In the genomic region with DNA sequence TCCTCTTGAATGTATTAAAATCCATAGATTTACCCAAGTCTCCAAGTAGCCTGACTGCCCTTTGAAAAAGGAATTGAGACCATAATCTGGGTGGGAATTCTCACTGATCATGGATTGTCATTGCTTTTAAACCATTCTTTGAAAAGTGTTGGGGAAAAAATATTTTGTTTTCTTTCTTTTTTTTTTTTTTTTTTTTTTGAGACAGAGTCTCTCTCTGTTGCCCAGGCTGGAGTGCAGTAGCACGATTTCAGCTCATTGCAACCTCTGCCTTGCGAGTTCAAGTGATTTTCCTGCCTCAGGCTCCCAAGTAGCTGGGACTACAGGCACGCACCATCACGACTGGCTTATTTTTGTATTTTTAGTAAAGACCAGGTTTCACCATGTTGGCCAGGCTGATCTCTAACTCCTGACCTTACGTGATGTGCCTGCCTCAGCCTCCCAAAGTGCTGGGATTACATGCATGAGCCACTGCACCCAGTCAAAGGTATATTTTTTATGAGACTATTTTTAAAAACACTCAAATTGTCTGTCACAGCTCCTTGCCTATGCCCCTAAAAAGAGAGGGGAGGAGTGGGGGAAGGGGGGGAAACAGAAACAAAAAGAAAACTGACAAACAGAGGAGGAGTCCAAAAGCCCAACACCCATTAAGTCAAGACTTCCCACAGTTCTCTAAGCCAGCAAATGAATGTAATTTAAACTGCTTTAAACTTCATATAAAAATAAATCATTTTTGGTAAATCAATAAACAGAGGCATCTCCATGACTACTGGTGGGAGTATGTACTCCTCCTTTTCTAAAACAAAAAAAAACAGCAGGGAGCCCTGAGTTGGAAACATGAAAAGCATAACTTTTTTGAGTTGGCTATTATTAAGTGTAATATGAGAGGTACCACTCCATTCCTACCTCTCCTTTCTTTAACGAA, we compare ENCODE assay signal across 1 cellular context.
TF ChIP-seq lines count a peak whose summit lies in the region.

No MANE protein-coding gene starts in this region.

TF ChIP-seq in K562, 482 proteins besides CTCF, POLR2A, EP300 and RAD21 (continues in another document):
- no peak for TF ChIP-seq HNRNPH1 (optimal IDR thresholded peaks at IDR 0.05; ENCODE audit: low read depth, low read length)
- TF ChIP-seq E2F3 (CRISPR knock-in tag; IDR thresholded peaks at IDR 0.05) = no peak
- TF ChIP-seq, protein P1, sequence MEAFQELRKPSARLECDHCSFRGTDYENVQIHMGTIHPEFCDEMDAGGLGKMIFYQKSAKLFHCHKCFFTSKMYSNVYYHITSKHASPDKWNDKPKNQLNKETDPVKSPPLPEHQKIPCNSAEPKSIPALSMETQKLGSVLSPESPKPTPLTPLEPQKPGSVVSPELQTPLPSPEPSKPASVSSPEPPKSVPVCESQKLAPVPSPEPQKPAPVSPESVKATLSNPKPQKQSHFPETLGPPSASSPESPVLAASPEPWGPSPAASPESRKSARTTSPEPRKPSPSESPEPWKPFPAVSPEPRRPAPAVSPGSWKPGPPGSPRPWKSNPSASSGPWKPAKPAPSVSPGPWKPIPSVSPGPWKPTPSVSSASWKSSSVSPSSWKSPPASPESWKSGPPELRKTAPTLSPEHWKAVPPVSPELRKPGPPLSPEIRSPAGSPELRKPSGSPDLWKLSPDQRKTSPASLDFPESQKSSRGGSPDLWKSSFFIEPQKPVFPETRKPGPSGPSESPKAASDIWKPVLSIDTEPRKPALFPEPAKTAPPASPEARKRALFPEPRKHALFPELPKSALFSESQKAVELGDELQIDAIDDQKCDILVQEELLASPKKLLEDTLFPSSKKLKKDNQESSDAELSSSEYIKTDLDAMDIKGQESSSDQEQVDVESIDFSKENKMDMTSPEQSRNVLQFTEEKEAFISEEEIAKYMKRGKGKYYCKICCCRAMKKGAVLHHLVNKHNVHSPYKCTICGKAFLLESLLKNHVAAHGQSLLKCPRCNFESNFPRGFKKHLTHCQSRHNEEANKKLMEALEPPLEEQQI (IDR thresholded peaks at IDR 0.05) = no peak
- TF ChIP-seq ZNF695 (CRISPR knock-in tag; IDR thresholded peaks at IDR 0.05) = no peak
- TF ChIP-seq ILK (tag; IDR thresholded peaks at IDR 0.05; ENCODE audit: borderline replicate concordance, low read depth) = no peak
- no peak for TF ChIP-seq ZNF764 (CRISPR knock-in tag; IDR thresholded peaks at IDR 0.05; ENCODE audit: low read depth)
- TF ChIP-seq HDGF (IDR thresholded peaks at IDR 0.05) = no peak
- TF ChIP-seq HLTF (IDR thresholded peaks at IDR 0.05) = peak; percentile 28; the same call in 1 of the 2 replicates
- TF ChIP-seq, protein P2, sequence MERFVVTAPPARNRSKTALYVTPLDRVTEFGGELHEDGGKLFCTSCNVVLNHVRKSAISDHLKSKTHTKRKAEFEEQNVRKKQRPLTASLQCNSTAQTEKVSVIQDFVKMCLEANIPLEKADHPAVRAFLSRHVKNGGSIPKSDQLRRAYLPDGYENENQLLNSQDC (CRISPR knock-in tag; IDR thresholded peaks at IDR 0.05) = peak; percentile 31; the same call in 1 of the 2 replicates
- TF ChIP-seq, protein P3, sequence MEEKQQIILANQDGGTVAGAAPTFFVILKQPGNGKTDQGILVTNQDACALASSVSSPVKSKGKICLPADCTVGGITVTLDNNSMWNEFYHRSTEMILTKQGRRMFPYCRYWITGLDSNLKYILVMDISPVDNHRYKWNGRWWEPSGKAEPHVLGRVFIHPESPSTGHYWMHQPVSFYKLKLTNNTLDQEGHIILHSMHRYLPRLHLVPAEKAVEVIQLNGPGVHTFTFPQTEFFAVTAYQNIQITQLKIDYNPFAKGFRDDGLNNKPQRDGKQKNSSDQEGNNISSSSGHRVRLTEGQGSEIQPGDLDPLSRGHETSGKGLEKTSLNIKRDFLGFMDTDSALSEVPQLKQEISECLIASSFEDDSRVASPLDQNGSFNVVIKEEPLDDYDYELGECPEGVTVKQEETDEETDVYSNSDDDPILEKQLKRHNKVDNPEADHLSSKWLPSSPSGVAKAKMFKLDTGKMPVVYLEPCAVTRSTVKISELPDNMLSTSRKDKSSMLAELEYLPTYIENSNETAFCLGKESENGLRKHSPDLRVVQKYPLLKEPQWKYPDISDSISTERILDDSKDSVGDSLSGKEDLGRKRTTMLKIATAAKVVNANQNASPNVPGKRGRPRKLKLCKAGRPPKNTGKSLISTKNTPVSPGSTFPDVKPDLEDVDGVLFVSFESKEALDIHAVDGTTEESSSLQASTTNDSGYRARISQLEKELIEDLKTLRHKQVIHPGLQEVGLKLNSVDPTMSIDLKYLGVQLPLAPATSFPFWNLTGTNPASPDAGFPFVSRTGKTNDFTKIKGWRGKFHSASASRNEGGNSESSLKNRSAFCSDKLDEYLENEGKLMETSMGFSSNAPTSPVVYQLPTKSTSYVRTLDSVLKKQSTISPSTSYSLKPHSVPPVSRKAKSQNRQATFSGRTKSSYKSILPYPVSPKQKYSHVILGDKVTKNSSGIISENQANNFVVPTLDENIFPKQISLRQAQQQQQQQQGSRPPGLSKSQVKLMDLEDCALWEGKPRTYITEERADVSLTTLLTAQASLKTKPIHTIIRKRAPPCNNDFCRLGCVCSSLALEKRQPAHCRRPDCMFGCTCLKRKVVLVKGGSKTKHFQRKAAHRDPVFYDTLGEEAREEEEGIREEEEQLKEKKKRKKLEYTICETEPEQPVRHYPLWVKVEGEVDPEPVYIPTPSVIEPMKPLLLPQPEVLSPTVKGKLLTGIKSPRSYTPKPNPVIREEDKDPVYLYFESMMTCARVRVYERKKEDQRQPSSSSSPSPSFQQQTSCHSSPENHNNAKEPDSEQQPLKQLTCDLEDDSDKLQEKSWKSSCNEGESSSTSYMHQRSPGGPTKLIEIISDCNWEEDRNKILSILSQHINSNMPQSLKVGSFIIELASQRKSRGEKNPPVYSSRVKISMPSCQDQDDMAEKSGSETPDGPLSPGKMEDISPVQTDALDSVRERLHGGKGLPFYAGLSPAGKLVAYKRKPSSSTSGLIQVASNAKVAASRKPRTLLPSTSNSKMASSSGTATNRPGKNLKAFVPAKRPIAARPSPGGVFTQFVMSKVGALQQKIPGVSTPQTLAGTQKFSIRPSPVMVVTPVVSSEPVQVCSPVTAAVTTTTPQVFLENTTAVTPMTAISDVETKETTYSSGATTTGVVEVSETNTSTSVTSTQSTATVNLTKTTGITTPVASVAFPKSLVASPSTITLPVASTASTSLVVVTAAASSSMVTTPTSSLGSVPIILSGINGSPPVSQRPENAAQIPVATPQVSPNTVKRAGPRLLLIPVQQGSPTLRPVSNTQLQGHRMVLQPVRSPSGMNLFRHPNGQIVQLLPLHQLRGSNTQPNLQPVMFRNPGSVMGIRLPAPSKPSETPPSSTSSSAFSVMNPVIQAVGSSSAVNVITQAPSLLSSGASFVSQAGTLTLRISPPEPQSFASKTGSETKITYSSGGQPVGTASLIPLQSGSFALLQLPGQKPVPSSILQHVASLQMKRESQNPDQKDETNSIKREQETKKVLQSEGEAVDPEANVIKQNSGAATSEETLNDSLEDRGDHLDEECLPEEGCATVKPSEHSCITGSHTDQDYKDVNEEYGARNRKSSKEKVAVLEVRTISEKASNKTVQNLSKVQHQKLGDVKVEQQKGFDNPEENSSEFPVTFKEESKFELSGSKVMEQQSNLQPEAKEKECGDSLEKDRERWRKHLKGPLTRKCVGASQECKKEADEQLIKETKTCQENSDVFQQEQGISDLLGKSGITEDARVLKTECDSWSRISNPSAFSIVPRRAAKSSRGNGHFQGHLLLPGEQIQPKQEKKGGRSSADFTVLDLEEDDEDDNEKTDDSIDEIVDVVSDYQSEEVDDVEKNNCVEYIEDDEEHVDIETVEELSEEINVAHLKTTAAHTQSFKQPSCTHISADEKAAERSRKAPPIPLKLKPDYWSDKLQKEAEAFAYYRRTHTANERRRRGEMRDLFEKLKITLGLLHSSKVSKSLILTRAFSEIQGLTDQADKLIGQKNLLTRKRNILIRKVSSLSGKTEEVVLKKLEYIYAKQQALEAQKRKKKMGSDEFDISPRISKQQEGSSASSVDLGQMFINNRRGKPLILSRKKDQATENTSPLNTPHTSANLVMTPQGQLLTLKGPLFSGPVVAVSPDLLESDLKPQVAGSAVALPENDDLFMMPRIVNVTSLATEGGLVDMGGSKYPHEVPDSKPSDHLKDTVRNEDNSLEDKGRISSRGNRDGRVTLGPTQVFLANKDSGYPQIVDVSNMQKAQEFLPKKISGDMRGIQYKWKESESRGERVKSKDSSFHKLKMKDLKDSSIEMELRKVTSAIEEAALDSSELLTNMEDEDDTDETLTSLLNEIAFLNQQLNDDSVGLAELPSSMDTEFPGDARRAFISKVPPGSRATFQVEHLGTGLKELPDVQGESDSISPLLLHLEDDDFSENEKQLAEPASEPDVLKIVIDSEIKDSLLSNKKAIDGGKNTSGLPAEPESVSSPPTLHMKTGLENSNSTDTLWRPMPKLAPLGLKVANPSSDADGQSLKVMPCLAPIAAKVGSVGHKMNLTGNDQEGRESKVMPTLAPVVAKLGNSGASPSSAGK (IDR thresholded peaks at IDR 0.05) = no peak
- TF ChIP-seq, protein P4, sequence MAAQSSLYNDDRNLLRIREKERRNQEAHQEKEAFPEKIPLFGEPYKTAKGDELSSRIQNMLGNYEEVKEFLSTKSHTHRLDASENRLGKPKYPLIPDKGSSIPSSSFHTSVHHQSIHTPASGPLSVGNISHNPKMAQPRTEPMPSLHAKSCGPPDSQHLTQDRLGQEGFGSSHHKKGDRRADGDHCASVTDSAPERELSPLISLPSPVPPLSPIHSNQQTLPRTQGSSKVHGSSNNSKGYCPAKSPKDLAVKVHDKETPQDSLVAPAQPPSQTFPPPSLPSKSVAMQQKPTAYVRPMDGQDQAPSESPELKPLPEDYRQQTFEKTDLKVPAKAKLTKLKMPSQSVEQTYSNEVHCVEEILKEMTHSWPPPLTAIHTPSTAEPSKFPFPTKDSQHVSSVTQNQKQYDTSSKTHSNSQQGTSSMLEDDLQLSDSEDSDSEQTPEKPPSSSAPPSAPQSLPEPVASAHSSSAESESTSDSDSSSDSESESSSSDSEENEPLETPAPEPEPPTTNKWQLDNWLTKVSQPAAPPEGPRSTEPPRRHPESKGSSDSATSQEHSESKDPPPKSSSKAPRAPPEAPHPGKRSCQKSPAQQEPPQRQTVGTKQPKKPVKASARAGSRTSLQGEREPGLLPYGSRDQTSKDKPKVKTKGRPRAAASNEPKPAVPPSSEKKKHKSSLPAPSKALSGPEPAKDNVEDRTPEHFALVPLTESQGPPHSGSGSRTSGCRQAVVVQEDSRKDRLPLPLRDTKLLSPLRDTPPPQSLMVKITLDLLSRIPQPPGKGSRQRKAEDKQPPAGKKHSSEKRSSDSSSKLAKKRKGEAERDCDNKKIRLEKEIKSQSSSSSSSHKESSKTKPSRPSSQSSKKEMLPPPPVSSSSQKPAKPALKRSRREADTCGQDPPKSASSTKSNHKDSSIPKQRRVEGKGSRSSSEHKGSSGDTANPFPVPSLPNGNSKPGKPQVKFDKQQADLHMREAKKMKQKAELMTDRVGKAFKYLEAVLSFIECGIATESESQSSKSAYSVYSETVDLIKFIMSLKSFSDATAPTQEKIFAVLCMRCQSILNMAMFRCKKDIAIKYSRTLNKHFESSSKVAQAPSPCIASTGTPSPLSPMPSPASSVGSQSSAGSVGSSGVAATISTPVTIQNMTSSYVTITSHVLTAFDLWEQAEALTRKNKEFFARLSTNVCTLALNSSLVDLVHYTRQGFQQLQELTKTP (IDR thresholded peaks at IDR 0.05; ENCODE audit: low read depth in 1 of 2, partially characterized antibody in 2 of 2) = peak in 1 of 2 experiments; percentile 31
- TF ChIP-seq NCOA2 (IDR thresholded peaks at IDR 0.05; ENCODE audit: partially characterized antibody in 2 of 2) = no peak
- TF ChIP-seq MAFG (tag; conservative IDR thresholded peaks at IDR 0.05) = no peak
- TF ChIP-seq, protein P5, sequence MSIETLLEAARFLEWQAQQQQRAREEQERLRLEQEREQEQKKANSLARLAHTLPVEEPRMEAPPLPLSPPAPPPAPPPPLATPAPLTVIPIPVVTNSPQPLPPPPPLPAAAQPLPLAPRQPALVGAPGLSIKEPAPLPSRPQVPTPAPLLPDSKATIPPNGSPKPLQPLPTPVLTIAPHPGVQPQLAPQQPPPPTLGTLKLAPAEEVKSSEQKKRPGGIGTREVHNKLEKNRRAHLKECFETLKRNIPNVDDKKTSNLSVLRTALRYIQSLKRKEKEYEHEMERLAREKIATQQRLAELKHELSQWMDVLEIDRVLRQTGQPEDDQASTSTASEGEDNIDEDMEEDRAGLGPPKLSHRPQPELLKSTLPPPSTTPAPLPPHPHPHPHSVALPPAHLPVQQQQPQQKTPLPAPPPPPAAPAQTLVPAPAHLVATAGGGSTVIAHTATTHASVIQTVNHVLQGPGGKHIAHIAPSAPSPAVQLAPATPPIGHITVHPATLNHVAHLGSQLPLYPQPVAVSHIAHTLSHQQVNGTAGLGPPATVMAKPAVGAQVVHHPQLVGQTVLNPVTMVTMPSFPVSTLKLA (conservative IDR thresholded peaks at IDR 0.05) = no peak
- TF ChIP-seq SIRT6 (IDR thresholded peaks at IDR 0.05; ENCODE audit: low read depth, low read length) = no peak
- no peak for TF ChIP-seq RB1 (IDR thresholded peaks at IDR 0.05; ENCODE audit: low read depth)
- TF ChIP-seq RAD51 (IDR thresholded peaks at IDR 0.05; ENCODE audit: borderline replicate concordance, low read depth) = no peak
- TF ChIP-seq POLR2AphosphoS5 (IDR thresholded peaks at IDR 0.05; ENCODE audit: control insufficient read depth, insufficient read depth, low read depth, low read length) = peak; percentile 74; the same call in 1 of the 2 replicates
- no peak for TF ChIP-seq ZNF41 (CRISPR knock-in tag; conservative IDR thresholded peaks at IDR 0.05)
- no peak for TF ChIP-seq SMARCB1 (IDR thresholded peaks at IDR 0.05; ENCODE audit: insufficient read length, low read depth)
- TF ChIP-seq SUPT5H (IDR thresholded peaks at IDR 0.05) = peak; percentile 9; the same call in 1 of the 2 replicates
- TF ChIP-seq, protein P6, sequence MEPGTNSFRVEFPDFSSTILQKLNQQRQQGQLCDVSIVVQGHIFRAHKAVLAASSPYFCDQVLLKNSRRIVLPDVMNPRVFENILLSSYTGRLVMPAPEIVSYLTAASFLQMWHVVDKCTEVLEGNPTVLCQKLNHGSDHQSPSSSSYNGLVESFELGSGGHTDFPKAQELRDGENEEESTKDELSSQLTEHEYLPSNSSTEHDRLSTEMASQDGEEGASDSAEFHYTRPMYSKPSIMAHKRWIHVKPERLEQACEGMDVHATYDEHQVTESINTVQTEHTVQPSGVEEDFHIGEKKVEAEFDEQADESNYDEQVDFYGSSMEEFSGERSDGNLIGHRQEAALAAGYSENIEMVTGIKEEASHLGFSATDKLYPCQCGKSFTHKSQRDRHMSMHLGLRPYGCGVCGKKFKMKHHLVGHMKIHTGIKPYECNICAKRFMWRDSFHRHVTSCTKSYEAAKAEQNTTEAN (CRISPR knock-in tag; IDR thresholded peaks at IDR 0.05) = no peak
- TF ChIP-seq ZNF311 (CRISPR knock-in tag; IDR thresholded peaks at IDR 0.05) = no peak
- TF ChIP-seq POLR2AphosphoS2 (IDR thresholded peaks at IDR 0.05; ENCODE audit: low read length) = 0 out of 2 replicates have a peak, but pooled peaks have one; percentile 34
- TF ChIP-seq FOS (IDR thresholded peaks at IDR 0.05; ENCODE audit: extremely low read depth, insufficient read length) = no peak
- TF ChIP-seq, protein P7, sequence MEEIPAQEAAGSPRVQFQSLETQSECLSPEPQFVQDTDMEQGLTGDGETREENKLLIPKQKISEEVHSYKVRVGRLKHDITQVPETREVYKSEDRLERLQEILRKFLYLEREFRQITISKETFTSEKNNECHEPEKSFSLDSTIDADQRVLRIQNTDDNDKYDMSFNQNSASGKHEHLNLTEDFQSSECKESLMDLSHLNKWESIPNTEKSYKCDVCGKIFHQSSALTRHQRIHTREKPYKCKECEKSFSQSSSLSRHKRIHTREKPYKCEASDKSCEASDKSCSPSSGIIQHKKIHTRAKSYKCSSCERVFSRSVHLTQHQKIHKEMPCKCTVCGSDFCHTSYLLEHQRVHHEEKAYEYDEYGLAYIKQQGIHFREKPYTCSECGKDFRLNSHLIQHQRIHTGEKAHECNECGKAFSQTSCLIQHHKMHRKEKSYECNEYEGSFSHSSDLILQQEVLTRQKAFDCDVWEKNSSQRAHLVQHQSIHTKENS (CRISPR knock-in tag; IDR thresholded peaks at IDR 0.05) = no peak
- no peak for TF ChIP-seq NFE2 (IDR thresholded peaks at IDR 0.05; ENCODE audit: low read depth)
- peak; percentile 60 for TF ChIP-seq RFX1 (IDR thresholded peaks at IDR 0.05)
